10 cellular contexts compared by ENCODE assay signal in genomic region chr9:36306481-36307306, GRCh38. TPM values are rescaled to one million over a fixed set of nuclear protein-coding genes. Genes with fewer than 3 reads are reported as not detected.
DNase-seq lines count a peak whose midpoint lies in the region; ATAC-seq, FAIRE-seq and TF ChIP-seq lines count a peak whose summit lies in the region.
"Had no signal": no experiment of that assay in that cellular context is flagged by ENCODE, and none has a peak within 500 bp of the region (broad histone marks: within the 10 kb centered on the region; RNA-seq: fewer than 3 reads in every experiment).

No MANE protein-coding gene starts in this region.

- H3K9me1 ChIP-seq in keratinocyte (ENCODE audit: control insufficient read depth, extremely low read depth, insufficient read depth, low read length), result no peaks in the 10 kb centered on the region

- no peak overlapping the region for H3K4me3 ChIP-seq in DND-41 (ENCODE audit: low read depth in 1 of 2, low read length in 2 of 2)
- no peak overlapping the region for H3K4me3 ChIP-seq in keratinocyte (ENCODE audit: control insufficient read depth in 2 of 3, extremely low read depth in 1 of 3, insufficient read depth in 2 of 3, low read depth in 1 of 3, low read length in 3 of 3)
- H3K4me3 ChIP-seq in upper lobe of right lung, result no peak overlapping the region

- H2AFZ ChIP-seq in DND-41 (ENCODE audit: low read depth, low read length) (no peak overlapping the region), keratinocyte (ENCODE audit: control insufficient read depth, low read length) (peak overlapping the region; percentile 21)

- no peaks in the 10 kb centered on the region for H3K9me3 ChIP-seq in DND-41 (ENCODE audit: insufficient read depth, low read length, severe bottlenecking)
- H3K9me3 ChIP-seq in keratinocyte (ENCODE audit: control insufficient read depth, low read depth, low read length), result no peaks in the 10 kb centered on the region
- H3K9me3 ChIP-seq in upper lobe of right lung, result no peaks in the 10 kb centered on the region
- H3K9me3 ChIP-seq: SK-N-SH had no signal

- FAIRE-seq in keratinocyte (lab: Jason Lieb, UNC), result peak; percentile 78

- H3K79me2 ChIP-seq in DND-41 (ENCODE audit: insufficient read depth, low read length) (no peaks in the 10 kb centered on the region), keratinocyte (ENCODE audit: control insufficient read depth, insufficient read depth, low read length) (no peaks in the 10 kb centered on the region)

- peak; percentile 74 for ATAC-seq in DND-41 (ENCODE audit: insufficient read depth, low read depth)
- ATAC-seq in stimulated activated memory B cell treated with anti-CD40 and anti-IgM and Interleukin-4, amounts not matched to agents 10 μg/mL and 1 μg/mL and 100 μg/mL, for 72 hours, result no peak
- ATAC-seq in upper lobe of right lung, result no peak

- no peaks in the 10 kb centered on the region for H3K4me1 Mint-ChIP-seq in stimulated activated memory B cell treated with anti-CD40 and anti-IgM and Interleukin-4, amounts not matched to agents 10 μg/mL and 1 μg/mL and 100 μg/mL, for 72 hours

- H3K4me3 Mint-ChIP-seq in stimulated activated memory B cell treated with anti-CD40 and anti-IgM and Interleukin-4, amounts not matched to agents 10 μg/mL and 1 μg/mL and 100 μg/mL, for 72 hours, result no peak overlapping the region

- dilution Hi-C loops in keratinocyte (cut with MboI; ENCODE audit: extremely low pct_ligation_motif_present, low sequenced_read_pairs), result no loop called here

- no peaks in the 10 kb centered on the region for H3K36me3 ChIP-seq in DND-41 (ENCODE audit: insufficient read depth, low read length)
- no peaks in the 10 kb centered on the region for H3K36me3 ChIP-seq in keratinocyte (ENCODE audit: control insufficient read depth in 2 of 2, extremely low read depth in 1 of 2, insufficient read depth in 2 of 2, low read length in 2 of 2)
- no peaks in the 10 kb centered on the region for H3K36me3 ChIP-seq in upper lobe of right lung

- H3K27ac Mint-ChIP-seq in stimulated activated memory B cell treated with anti-CD40 and anti-IgM and Interleukin-4, amounts not matched to agents 10 μg/mL and 1 μg/mL and 100 μg/mL, for 72 hours, result no peak overlapping the region

- no peak overlapping the region for H3K4me2 ChIP-seq in DND-41 (ENCODE audit: insufficient read depth, low read length)
- H3K4me2 ChIP-seq in keratinocyte (ENCODE audit: control insufficient read depth, extremely low read depth, insufficient read depth, low read depth, low read length), result peak overlapping the region; percentile 38
- H3K4me2 ChIP-seq: SK-N-SH had no signal

- no peaks in the 10 kb centered on the region for H3K27me3 Mint-ChIP-seq in stimulated activated memory B cell treated with anti-CD40 and anti-IgM and Interleukin-4, amounts not matched to agents 10 μg/mL and 1 μg/mL and 100 μg/mL, for 72 hours

- H4K20me1 ChIP-seq in DND-41 (ENCODE audit: insufficient read depth, low read length) (no peaks in the 10 kb centered on the region), keratinocyte (ENCODE audit: control insufficient read depth, extremely low read depth, insufficient read depth, low read length) (no peaks in the 10 kb centered on the region)

- intact Hi-C loops in upper lobe of right lung (cut with DNase I), result no loop called here

- H3K9me3 Mint-ChIP-seq in stimulated activated memory B cell treated with anti-CD40 and anti-IgM and Interleukin-4, amounts not matched to agents 10 μg/mL and 1 μg/mL and 100 μg/mL, for 72 hours, result no peaks in the 10 kb centered on the region

- DNase-seq in DND-41, result peak; percentile 32
- peak; percentile 65 for DNase-seq in HuH-7 (ENCODE audit: low spot score)
- no peak for DNase-seq in keratinocyte (ENCODE audit: low read depth, low spot score)
- no peak for DNase-seq in upper lobe of right lung
- no peak for DNase-seq in DMS 273 treated with DMSO at 0.1 percent for 48 hours (lab: John Stamatoyannopoulos, UW)
- no peak for DNase-seq in cortex of kidney (lab: John Stamatoyannopoulos, UW)
- DNase-seq: activated T-cell treated with anti-CD3 and anti-CD28 coated beads, Interleukin-2, amount 50 U/mL, for 48 hours; SK-N-SH had no signal

- H3K27ac ChIP-seq in DND-41 (ENCODE audit: low read length), result no peak overlapping the region
- peak overlapping the region; percentile 18; the same call in 1 of the 2 replicates for H3K27ac ChIP-seq in VCaP
- peak overlapping the region; percentile 37 for H3K27ac ChIP-seq in keratinocyte (ENCODE audit: control insufficient read depth, insufficient read depth, low read length)
- no peak overlapping the region for H3K27ac ChIP-seq in upper lobe of right lung

- H3K36me3 Mint-ChIP-seq in stimulated activated memory B cell treated with anti-CD40 and anti-IgM and Interleukin-4, amounts not matched to agents 10 μg/mL and 1 μg/mL and 100 μg/mL, for 72 hours, result no peaks in the 10 kb centered on the region

- TF ChIP-seq CTCF in DND-41 (IDR thresholded peaks at IDR 0.05; ENCODE audit: borderline replicate concordance, extremely low read depth, low read length, poor library complexity, severe bottlenecking) (no peak), VCaP (conservative IDR thresholded peaks at IDR 0.05) (no peak), keratinocyte (optimal IDR thresholded peaks at IDR 0.05 in 1 of 3, IDR thresholded peaks at IDR 0.05 in 1 of 3, conservative IDR thresholded peaks at IDR 0.05 in 1 of 3; ENCODE audit: extremely low read depth in 1 of 3, insufficient read depth in 2 of 3, low read length in 3 of 3) (no peak), upper lobe of right lung (IDR thresholded peaks at IDR 0.05) (no peak)

- H3K27me3 ChIP-seq in DND-41 (ENCODE audit: insufficient read depth, low read length, poor library complexity) (no peaks in the 10 kb centered on the region), keratinocyte (ENCODE audit: control insufficient read depth, extremely low read depth, insufficient read depth, low read length) (no peaks in the 10 kb centered on the region), upper lobe of right lung (no peaks in the 10 kb centered on the region)

- H3K4me1 ChIP-seq in DND-41 (ENCODE audit: insufficient read depth, low read length), result no peaks in the 10 kb centered on the region
- peaks cover 8% of the 10 kb centered on the region for H3K4me1 ChIP-seq in keratinocyte (ENCODE audit: control insufficient read depth, extremely low read depth, insufficient read depth, low read length)
- no peaks in the 10 kb centered on the region for H3K4me1 ChIP-seq in upper lobe of right lung

- H3K9ac ChIP-seq in DND-41 (ENCODE audit: low read depth, low read length), result no peak overlapping the region
- no peak overlapping the region for H3K9ac ChIP-seq in keratinocyte (ENCODE audit: control insufficient read depth, extremely low read depth, insufficient read depth, low read length)
- H3K9ac ChIP-seq: SK-N-SH had no signal

RNA-seq across cellular contexts. Expression of gene GNE, which starts 48.4 kb away (rescaled TPM):
- polyA plus RNA-seq in keratinocyte, result 7.7 to 11.7 TPM (median 10.1 TPM) in 3 replicates
- 1.1 TPM for polyA plus RNA-seq in keratinocyte (2011; ENCODE audit: low read depth)
- 6.3 and 8.9 TPM in 2 replicates for polyA plus RNA-seq in keratinocyte (2011; cell fraction: cytosol; rRNA removed)
- 12.1 and 13.5 TPM in 2 replicates for polyA plus RNA-seq in keratinocyte (2011; cell fraction: nucleus; rRNA removed)
- 1.4 and 9.0 TPM in 2 replicates for polyA plus RNA-seq in keratinocyte (2012; ENCODE audit: low replicate concordance)
- 20.0 to 26.0 TPM (median 20.9 TPM) in 3 replicates for polyA minus RNA-seq in keratinocyte
- polyA minus RNA-seq in keratinocyte (2011; cell fraction: cytosol; rRNA and poly(A)+ RNA removed), result 6.5 TPM
- 10.2 and 18.9 TPM in 2 replicates for polyA minus RNA-seq in keratinocyte (2011; cell fraction: nucleus; rRNA and poly(A)+ RNA removed)
- total RNA-seq in upper lobe of right lung, result 13.7 TPM

Comparison
In these comparisons a context has a peak if more than half of its experiments do, and no peak if none do; other contexts are left out.
1. DNase-seq: peak in DND-41 (single experiment) and HuH-7 (single experiment); none in keratinocyte (single experiment), upper lobe of right lung (single experiment), DMS 273 treated with DMSO at 0.1 percent for 48 hours (single experiment) and cortex of kidney (single experiment).
2. H3K27ac ChIP-seq: peak in VCaP (single experiment) and keratinocyte (single experiment); none in DND-41 (single experiment) and upper lobe of right lung (single experiment).